In the genomic region with DNA sequence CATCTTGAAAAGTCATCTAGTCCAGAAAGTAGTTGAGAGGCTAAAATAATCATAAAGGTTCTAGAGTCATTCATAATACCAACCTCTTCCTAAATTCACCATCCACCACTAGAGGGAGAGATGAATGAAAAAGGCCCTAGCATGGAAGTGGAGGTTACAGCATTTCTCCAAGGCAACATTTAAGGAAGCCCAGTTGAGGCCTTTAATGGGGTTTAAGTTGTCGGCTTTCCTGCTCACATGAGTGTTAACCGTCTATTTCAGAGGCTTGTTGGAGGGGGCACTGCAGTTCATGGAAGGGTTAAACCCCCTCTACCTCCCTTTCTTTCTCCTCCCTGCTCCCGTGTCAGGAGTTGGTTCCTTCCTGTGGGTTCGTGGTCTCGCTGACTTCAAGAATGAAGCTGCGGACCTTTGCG, we compare ENCODE assay signal across 8 cellular contexts.
DNase-seq lines count a peak whose midpoint lies in the region; ATAC-seq and TF ChIP-seq lines count a peak whose summit lies in the region.

No MANE protein-coding gene starts in this region.

- peak; percentile 70 for TF ChIP-seq CTCF in astrocyte of the cerebellum (IDR thresholded peaks at IDR 0.05; ENCODE audit: low read depth, low read length, missing control alignments)
- no peak for TF ChIP-seq CTCF in GM20000 (IDR thresholded peaks at IDR 0.05; ENCODE audit: extremely low read depth, missing control alignments)

- ATAC-seq in GM21717 (IDR thresholded peaks at IDR 0.05; ENCODE audit: unreplicated experiment) (no peak), HG03565 (IDR thresholded peaks at IDR 0.05; ENCODE audit: unreplicated experiment) (no peak)

- no peak overlapping the region for H3K4me3 ChIP-seq in astrocyte of the cerebellum (ENCODE audit: low read depth, low read length)

- in situ Hi-C loops in astrocyte of the cerebellum (cut with HindIII; ENCODE audit: low sequenced_read_pairs): no loop called here

- DNase-seq in SIG-M5 treated with dmso at 0.1 percent for 504 hours (lab: John Stamatoyannopoulos, UW; ENCODE audit: unreplicated experiment) (peak; percentile 69), SIG-M5 (lab: John Stamatoyannopoulos, UW) (no peak), NCI-H1694 (lab: John Stamatoyannopoulos, UW) (peak; percentile 48), astrocyte of the cerebellum (ENCODE audit: low read depth) (peak; percentile 35), kidney tubule cell (ENCODE audit: low spot score) (peak; percentile 62), GM20000 (ENCODE audit: low spot score) (no peak)

Comparison
In these comparisons a context has a peak if more than half of its experiments do, and no peak if none do; other contexts are left out.
1. DNase-seq: peak in SIG-M5 treated with dmso at 0.1 percent for 504 hours (single experiment), NCI-H1694 (single experiment), astrocyte of the cerebellum (single experiment) and kidney tubule cell (single experiment); none in SIG-M5 (single experiment) and GM20000 (single experiment).